ENCODE assay signal across 8 cellular contexts in genomic region chr18:23689031-23689615, GRCh38. TPM values are rescaled to one million over a fixed set of nuclear protein-coding genes. Genes with fewer than 3 reads are reported as not detected.
A peak's percentile ranks its signal among the peaks of the same experiment; 100 is the strongest.
DNase-seq lines count a peak whose midpoint lies in the region; ATAC-seq, FAIRE-seq and TF ChIP-seq lines count a peak whose summit lies in the region.

A gene with protein sequence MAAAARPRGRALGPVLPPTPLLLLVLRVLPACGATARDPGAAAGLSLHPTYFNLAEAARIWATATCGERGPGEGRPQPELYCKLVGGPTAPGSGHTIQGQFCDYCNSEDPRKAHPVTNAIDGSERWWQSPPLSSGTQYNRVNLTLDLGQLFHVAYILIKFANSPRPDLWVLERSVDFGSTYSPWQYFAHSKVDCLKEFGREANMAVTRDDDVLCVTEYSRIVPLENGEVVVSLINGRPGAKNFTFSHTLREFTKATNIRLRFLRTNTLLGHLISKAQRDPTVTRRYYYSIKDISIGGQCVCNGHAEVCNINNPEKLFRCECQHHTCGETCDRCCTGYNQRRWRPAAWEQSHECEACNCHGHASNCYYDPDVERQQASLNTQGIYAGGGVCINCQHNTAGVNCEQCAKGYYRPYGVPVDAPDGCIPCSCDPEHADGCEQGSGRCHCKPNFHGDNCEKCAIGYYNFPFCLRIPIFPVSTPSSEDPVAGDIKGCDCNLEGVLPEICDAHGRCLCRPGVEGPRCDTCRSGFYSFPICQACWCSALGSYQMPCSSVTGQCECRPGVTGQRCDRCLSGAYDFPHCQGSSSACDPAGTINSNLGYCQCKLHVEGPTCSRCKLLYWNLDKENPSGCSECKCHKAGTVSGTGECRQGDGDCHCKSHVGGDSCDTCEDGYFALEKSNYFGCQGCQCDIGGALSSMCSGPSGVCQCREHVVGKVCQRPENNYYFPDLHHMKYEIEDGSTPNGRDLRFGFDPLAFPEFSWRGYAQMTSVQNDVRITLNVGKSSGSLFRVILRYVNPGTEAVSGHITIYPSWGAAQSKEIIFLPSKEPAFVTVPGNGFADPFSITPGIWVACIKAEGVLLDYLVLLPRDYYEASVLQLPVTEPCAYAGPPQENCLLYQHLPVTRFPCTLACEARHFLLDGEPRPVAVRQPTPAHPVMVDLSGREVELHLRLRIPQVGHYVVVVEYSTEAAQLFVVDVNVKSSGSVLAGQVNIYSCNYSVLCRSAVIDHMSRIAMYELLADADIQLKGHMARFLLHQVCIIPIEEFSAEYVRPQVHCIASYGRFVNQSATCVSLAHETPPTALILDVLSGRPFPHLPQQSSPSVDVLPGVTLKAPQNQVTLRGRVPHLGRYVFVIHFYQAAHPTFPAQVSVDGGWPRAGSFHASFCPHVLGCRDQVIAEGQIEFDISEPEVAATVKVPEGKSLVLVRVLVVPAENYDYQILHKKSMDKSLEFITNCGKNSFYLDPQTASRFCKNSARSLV (N-terminal part only) (plus strand): TSS chr18:23689453. CDS start chr18:23689684, 231 bp downstream.

- no peak for FAIRE-seq in GM12878 (lab: Jason Lieb, UNC)

- WGBS in GM12878 (ENCODE audit: insufficient coverage, insufficient replicate concordance, low lambda C conversion rate, missing lambda C conversion rate) = 5% methylated on average over 26 of the region's 45 CpGs

- no TSS peak for BruUV-seq in GM12878 (replicated peaks; lab: Mats Ljungman, UMichigan)

- ATAC-seq in HG03432 (IDR thresholded peaks at IDR 0.05; ENCODE audit: unreplicated experiment) (peak; percentile 70), GM12878 (peak; percentile 80), gastrocnemius medialis (peak; percentile 62 to 71), HG03342 (IDR thresholded peaks at IDR 0.05; ENCODE audit: unreplicated experiment) (no peak)

- peak in 1 of 3 experiments; percentile 19; a peak in 2 of 6 replicates for TF ChIP-seq CTCF in GM12878 (IDR thresholded peaks at IDR 0.05 in 2 of 3, conservative IDR thresholded peaks at IDR 0.05 in 1 of 3; ENCODE audit: control insufficient read depth in 2 of 3, extremely low read depth in 1 of 3, insufficient read depth in 1 of 3, low read depth in 3 of 3, low read length in 3 of 3)
- peak in 2 of 5 experiments; percentile 24 for TF ChIP-seq CTCF in gastrocnemius medialis (IDR thresholded peaks at IDR 0.05 in 4 of 5, conservative IDR thresholded peaks at IDR 0.05 in 1 of 5)

- DNase-seq in COLO829 (ENCODE audit: low spot score) (peak; percentile 15), SK-N-MC (ENCODE audit: low read depth, low spot score) (no peak), GM12878 (ENCODE audit: low read depth, low spot score) (no peak), gastrocnemius medialis (no peak), NCI-H187 (lab: John Stamatoyannopoulos, UW) (no peak)

- POLR2A ChIA-PET in GM12878 (lab: Charles Lee) = no interaction called here

- H4K20me1 ChIP-seq in GM12878 (ENCODE audit: control insufficient read depth, insufficient read depth) = no peaks in the 10 kb centered on the region

- H3K4me1 ChIP-seq in GM12878 (ENCODE audit: control insufficient read depth, insufficient read depth, low read length) = no peaks in the 10 kb centered on the region
- H3K4me1 ChIP-seq in iPS-18a (ENCODE audit: control insufficient read depth, low read depth, low read length) = no peaks in the 10 kb centered on the region
- H3K4me1 ChIP-seq in gastrocnemius medialis = peaks cover 0 to 4% of the 10 kb centered on the region in 2 donors

- H2AFZ ChIP-seq in GM12878 (ENCODE audit: control insufficient read depth, low read depth, low read length) = no peak within 1 kb of the TSS

- no peaks in the 10 kb centered on the region for H3K9me3 ChIP-seq in SK-N-MC (ENCODE audit: low read depth, low read length)
- H3K9me3 ChIP-seq in GM12878 (replicated peaks; ENCODE audit: control insufficient read depth, insufficient read depth, low read length) = no peaks in the 10 kb centered on the region
- no peaks in the 10 kb centered on the region for H3K9me3 ChIP-seq in iPS-18a (ENCODE audit: control insufficient read depth, low read depth, low read length)
- H3K9me3 ChIP-seq in gastrocnemius medialis = no peaks in the 10 kb centered on the region

- H3K4me3 ChIP-seq in SK-N-MC (peak within 1 kb of the TSS; percentile 81), GM12878 (no peak within 1 kb of the TSS), iPS-18a (ENCODE audit: low read length) (peak within 1 kb of the TSS; percentile 23), gastrocnemius medialis (peak within 1 kb of the TSS; percentile 44 to 67 (median 60))

- H3K36me3 ChIP-seq in SK-N-MC (ENCODE audit: insufficient read depth, low read length) (no peaks in the 10 kb centered on the region), GM12878 (ENCODE audit: control insufficient read depth in 2 of 2, insufficient read depth in 2 of 2, low read length in 1 of 2) (no peaks in the 10 kb centered on the region), iPS-18a (ENCODE audit: control insufficient read depth, low read depth, low read length) (no peaks in the 10 kb centered on the region), gastrocnemius medialis (no peaks in the 10 kb centered on the region)

- H3K9ac ChIP-seq in SK-N-MC (ENCODE audit: insufficient read length) (peak within 1 kb of the TSS; percentile 26), GM12878 (ENCODE audit: control insufficient read depth, insufficient read depth, low read length) (no peak within 1 kb of the TSS), iPS-18a (ENCODE audit: low read length) (no peak within 1 kb of the TSS)

- no peaks in the 10 kb centered on the region for H3K79me2 ChIP-seq in GM12878 (ENCODE audit: control insufficient read depth, insufficient read depth, low read length)

- in situ Hi-C loops in GM12878 (cut with MboI) = no loop called here
- in situ Hi-C loops in gastrocnemius medialis (cut with MboI; ENCODE audit: low sequenced_read_pairs in 4 of 4) = no loop called here

- no peak for TF ChIP-seq EP300 in GM12878 (IDR thresholded peaks at IDR 0.05; ENCODE audit: borderline replicate concordance in 1 of 2, control insufficient read depth in 1 of 2, low read depth in 2 of 2, low read length in 2 of 2)

- TF ChIP-seq RAD21 in GM12878 (IDR thresholded peaks at IDR 0.05; ENCODE audit: insufficient read depth, low read depth, low read length) = no peak

- TF ChIP-seq POLR2A in GM12878 (IDR thresholded peaks at IDR 0.05; ENCODE audit: low read depth, low read length) = no peak
- TF ChIP-seq POLR2A in gastrocnemius medialis (IDR thresholded peaks at IDR 0.05) = no peak

- RAD21 ChIA-PET in GM12878 (lab: Charles Lee; ENCODE audit: unreplicated experiment) = no interaction called here

- H3K4me2 ChIP-seq in GM12878 (ENCODE audit: control insufficient read depth, insufficient read depth) = peak within 1 kb of the TSS; percentile 33; the same call in 1 of the 2 replicates

- intact Hi-C loops in GM12878 (cut with micrococcal nuclease; ENCODE audit: unreplicated experiment) (no loop called here), gastrocnemius medialis (cut with DNase I; ENCODE audit: low total_unique reads) (no loop called here)

- CTCF ChIA-PET in GM12878 (lab: Yijun Ruan, JAX) = interaction anchor here (1.3 kb wide), 1 partner anchor 14 kb away, joined by 8 read pairs; no protein-coding TSS in a partner anchor

- SMC1A ChIA-PET in GM12878 (lab: Charles Lee; ENCODE audit: uncharacterized antibody, unreplicated experiment) = no interaction called here

- H3K27ac ChIP-seq in SK-N-MC (no peak within 1 kb of the TSS), GM12878 (ENCODE audit: control insufficient read depth, insufficient read depth) (no peak within 1 kb of the TSS), iPS-18a (ENCODE audit: low read length) (no peak within 1 kb of the TSS), gastrocnemius medialis (peak within 1 kb of the TSS in 1 of 4 donors; percentile 44)

- peaks cover 10 to 18% of the 10 kb centered on the region in 2 experiments for H3K27me3 ChIP-seq in GM12878 (replicated peaks in 1 of 2; ENCODE audit: control insufficient read depth in 2 of 2, insufficient read depth in 2 of 2, low read length in 1 of 2)
- peaks cover 41% of the 10 kb centered on the region for H3K27me3 ChIP-seq in iPS-18a (ENCODE audit: control insufficient read depth, insufficient read depth, low read length)
- peaks cover 24 to 26% (median 25%) of the 10 kb centered on the region in 3 donors for H3K27me3 ChIP-seq in gastrocnemius medialis

TF ChIP-seq in GM12878, 131 proteins besides CTCF, POLR2A, EP300 and RAD21:
- TF ChIP-seq JUND (IDR thresholded peaks at IDR 0.05; ENCODE audit: low read depth, low read length) = no peak
- TF ChIP-seq IKZF1 (conservative IDR thresholded peaks at IDR 0.05) = 0 out of 2 replicates have a peak, but pooled peaks have one; percentile 14

RNA-seq across cellular contexts. Expression of the gene that starts here (rescaled TPM):
- 0.17 and 0.71 TPM in 2 replicates for total RNA-seq in GM12878 (2013; cell fraction: nucleolus; rRNA removed)
- total RNA-seq in GM12878 (2014; rRNA removed) (2.0 and 2.9 TPM in 2 replicates), GM12878 (2014; rRNA removed; fragmentation: Illumina TruSeq; extraction: Trizol) (5.4 and 6.5 TPM in 2 replicates), GM12878 (2021) (4.5 and 5.7 TPM in 2 replicates), gastrocnemius medialis (1 to 10 TPM; 1.1 to 5.3 (median 2.1) TPM)
- polyA plus RNA-seq in GM12878 (2011; ENCODE audit: low read depth) = 0.12 TPM
- polyA plus RNA-seq in GM12878 (2011; rRNA removed) (0.37 and 0.50 TPM in 2 replicates), GM12878 (2014; fragmentation: Illumina TruSeq; extraction: Trizol) (5.8 and 11.7 TPM in 2 replicates), GM12878 (2014; fragmentation: Nextera tagmentation; extraction: Ambion mirVana) (1 to 10 TPM; 4.4 to 5.1 TPM), GM12878 (2014; rRNA removed) (2.2 and 3.3 TPM in 2 replicates), GM12878 (2016; fragmentation: Nextera tagmentation; extraction: Ambion mirVana) (1 to 10 TPM; 6.2 to 6.3 TPM)
- polyA plus RNA-seq in GM12878 (2011; cell fraction: cytosol; rRNA removed) = 0.15 and 0.16 TPM in 2 replicates
- 0.48 and 0.58 TPM in 2 replicates for polyA plus RNA-seq in GM12878 (2011; cell fraction: nucleus; rRNA removed)
- 0.15 and 0.51 TPM in 2 replicates for polyA plus RNA-seq in GM12878 (2012)
- polyA minus RNA-seq in GM12878 (2011; rRNA and poly(A)+ RNA removed) = 0.29 and 0.31 TPM in 2 replicates
- 0.27 and 0.31 TPM in 2 replicates for polyA minus RNA-seq in GM12878 (2011; cell fraction: cytosol; rRNA and poly(A)+ RNA removed)
- 0.36 and 0.38 TPM in 2 replicates for polyA minus RNA-seq in GM12878 (2011; cell fraction: nucleus; rRNA and poly(A)+ RNA removed)
